In the genomic region with DNA sequence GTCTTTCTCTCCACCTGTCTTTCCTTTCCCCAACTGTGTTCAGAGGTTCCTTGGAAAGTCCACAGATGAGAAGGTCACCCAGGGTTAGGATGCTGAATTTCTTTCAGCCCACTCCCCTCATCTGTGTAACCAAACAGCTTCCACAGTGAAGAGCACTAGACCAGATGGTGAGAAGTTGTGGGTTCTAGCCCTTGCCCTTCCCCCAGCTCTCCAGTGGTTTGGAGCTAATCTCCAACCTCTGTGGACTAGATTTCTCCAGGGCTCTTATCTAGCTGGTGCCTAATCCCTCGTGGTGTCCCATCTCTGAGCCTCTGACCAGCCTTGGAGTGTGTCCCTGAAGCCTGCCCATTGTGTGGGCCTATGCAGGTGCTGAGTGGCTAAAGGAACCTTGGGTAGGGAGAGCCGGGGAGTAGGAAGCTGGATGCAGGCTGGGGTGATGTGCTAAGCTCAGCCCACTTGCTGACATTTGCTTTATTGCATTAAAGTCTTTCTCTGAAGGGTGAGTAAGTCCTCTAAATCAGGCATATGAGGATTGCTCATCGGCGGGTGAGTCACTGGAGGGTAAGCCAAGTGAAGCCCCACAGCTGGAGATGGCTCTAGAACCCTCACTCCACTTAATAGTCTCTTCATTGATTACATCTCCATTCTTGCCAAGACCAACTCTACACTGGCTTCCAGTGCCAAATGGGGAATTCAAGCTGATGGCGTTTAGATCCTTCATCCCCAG, we compare ENCODE assay signal across 9 cellular contexts. TPM values are rescaled to one million over a fixed set of nuclear protein-coding genes. Genes with fewer than 3 reads are reported as not detected.
DNase-seq lines count a peak whose midpoint lies in the region; ATAC-seq and TF ChIP-seq lines count a peak whose summit lies in the region.
"Had no signal": no experiment of that assay in that cellular context is flagged by ENCODE, and none has a peak within 500 bp of the region (broad histone marks: within the 10 kb centered on the region; RNA-seq: fewer than 3 reads in every experiment).

No MANE protein-coding gene starts in this region.

- no peaks in the 10 kb centered on the region for H3K27me3 ChIP-seq in stomach

- peaks cover 0 to 9% (median 4%) of the 10 kb centered on the region in 4 donors for H3K4me1 ChIP-seq in stomach

- no peaks in the 10 kb centered on the region for H3K27me3 Mint-ChIP-seq in activated CD4-positive, alpha-beta memory T cell treated with anti-CD3 and anti-CD28 coated beads for 36 hours

- no peak for TF ChIP-seq EP300 in stomach (IDR thresholded peaks at IDR 0.05)

- H3K9me3 ChIP-seq in stomach: no peaks in the 10 kb centered on the region

- H3K9me3 Mint-ChIP-seq in activated CD4-positive, alpha-beta memory T cell treated with anti-CD3 and anti-CD28 coated beads for 36 hours: no peaks in the 10 kb centered on the region

- TF ChIP-seq POLR2A in stomach (IDR thresholded peaks at IDR 0.05): no peak

- intact Hi-C loops in activated CD4-positive, alpha-beta memory T cell treated with anti-CD3 and anti-CD28 coated beads for 36 hours (cut with micrococcal nuclease): loop anchor here (1.0 kb wide), 3 partner anchors 8 to 24 kb away; no protein-coding TSS in a partner anchor
- intact Hi-C loops in stomach (cut with DNase I; ENCODE audit: low total_unique reads): no loop called here

- peaks cover 75% of the 10 kb centered on the region for H3K36me3 Mint-ChIP-seq in activated CD4-positive, alpha-beta memory T cell treated with anti-CD3 and anti-CD28 coated beads for 36 hours

- H3K4me3 Mint-ChIP-seq in activated CD4-positive, alpha-beta memory T cell treated with anti-CD3 and anti-CD28 coated beads for 36 hours: no peak overlapping the region

- H3K4me3 ChIP-seq in foreskin fibroblast (ENCODE audit: low read depth in 1 of 2, low read length in 2 of 2) (no peak overlapping the region), stomach (no peak overlapping the region)

- 59 to 78% (median 64%) methylated on average over 5 of the region's 5 CpGs for WGBS in stomach, 5 donors

- no peak overlapping the region for H3K27ac ChIP-seq in stomach

- no peak for ATAC-seq in HG03196 (IDR thresholded peaks at IDR 0.05; ENCODE audit: unreplicated experiment)
- no peak for ATAC-seq in GM19328 (IDR thresholded peaks at IDR 0.05; ENCODE audit: unreplicated experiment)

- peak overlapping the region; percentile 85 for H3K27ac Mint-ChIP-seq in activated CD4-positive, alpha-beta memory T cell treated with anti-CD3 and anti-CD28 coated beads for 36 hours

- no peak for TF ChIP-seq CTCF in foreskin fibroblast (IDR thresholded peaks at IDR 0.05; ENCODE audit: low read depth, low read length)
- TF ChIP-seq CTCF in stomach (IDR thresholded peaks at IDR 0.05): no peak

- H3K36me3 ChIP-seq in stomach: peaks cover 15 to 39% (median 27%) of the 10 kb centered on the region in 4 donors

- DNase-seq in activated CD8-positive, alpha-beta memory T cell treated with anti-CD3 and anti-CD28 coated beads for 24 hours: peak; percentile 73
- DNase-seq in activated CD8-positive, alpha-beta memory T cell treated with anti-CD3 and anti-CD28 coated beads, Interleukin-2, amount 50 U/mL, for 48 hours: no peak
- DNase-seq in activated CD4-positive, alpha-beta memory T cell treated with anti-CD3 and anti-CD28 coated beads for 36 hours: peak; percentile 82
- DNase-seq in foreskin fibroblast (peak; percentile 90 to 93), stromal cell of bone marrow (ENCODE audit: low read depth) (peak; percentile 91), stomach (no peak)
- DNase-seq: left cardiac atrium had no signal

- POLR2A ChIA-PET in activated CD4-positive, alpha-beta memory T cell treated with anti-CD3 and anti-CD28 coated beads for 36 hours (lab: Charles Lee): interaction anchor here (0.8 to 3.3 kb wide), 7 partner anchors 10 to 156 kb away, joined by 3 to 31 read pairs (median 7); a partner anchor contains a TSS

- H3K4me1 Mint-ChIP-seq in activated CD4-positive, alpha-beta memory T cell treated with anti-CD3 and anti-CD28 coated beads for 36 hours (ENCODE audit: low read depth): peaks cover 60% of the 10 kb centered on the region

- CTCF ChIA-PET in activated CD4-positive, alpha-beta memory T cell treated with anti-CD3 and anti-CD28 coated beads for 36 hours (lab: Charles Lee): interaction anchor here (0.6 to 2.8 kb wide), 17 partner anchors 12 to 374 kb away, joined by 3 to 15 read pairs (median 3); a partner anchor contains a TSS

RNA-seq across cellular contexts. Expression of a gene that starts 14.9 kb away (rescaled TPM):
- total RNA-seq in activated CD4-positive, alpha-beta memory T cell treated with anti-CD3 and anti-CD28 coated beads for 36 hours: 100 to 1,000 TPM; 171 to 176 TPM
- 10 to 100 TPM in 3 of 5 donors, 1 to 10 TPM in 1, under 1 TPM in 1; 0.58 to 22.3 (median 10.7) TPM for total RNA-seq in stomach
- 10 to 100 TPM in 2 of 3 donors, 1 to 10 TPM in 1; 9.9 to 23.2 (median 10.4) TPM for polyA plus RNA-seq in stomach

RNA-seq across cellular contexts. Expression of a gene that starts 54.9 kb away (rescaled TPM):
- 10 to 100 TPM; 89.5 to 92.2 TPM for total RNA-seq in activated CD4-positive, alpha-beta memory T cell treated with anti-CD3 and anti-CD28 coated beads for 36 hours
- 10 to 100 TPM in 4 of 5 donors, 1 to 10 TPM in 1; 9.3 to 40.6 (median 18.5) TPM for total RNA-seq in stomach
- polyA plus RNA-seq in stomach: 10 to 100 TPM; 10.1 to 12.4 (median 12.2) TPM

Comparison
In these comparisons a context has a peak if more than half of its experiments do, and no peak if none do; other contexts are left out.
1. DNase-seq: peak in activated CD8-positive, alpha-beta memory T cell treated with anti-CD3 and anti-CD28 coated beads for 24 hours (single experiment), activated CD4-positive, alpha-beta memory T cell treated with anti-CD3 and anti-CD28 coated beads for 36 hours (single experiment), foreskin fibroblast (2 of 2) and stromal cell of bone marrow (single experiment); none in activated CD8-positive, alpha-beta memory T cell treated with anti-CD3 and anti-CD28 coated beads, Interleukin-2, amount 50 U/mL, for 48 hours (single experiment) and stomach (single experiment).
2. RNA of a gene that starts 14.9 kb away (total RNA-seq): 171 to 176 TPM in activated CD4-positive, alpha-beta memory T cell treated with anti-CD3 and anti-CD28 coated beads for 36 hours; 0.58 to 22.3 TPM in stomach; every median in the first group is over 4 times any median in the second.